ENCODE assay signal across 1 cellular context in the genomic region with DNA sequence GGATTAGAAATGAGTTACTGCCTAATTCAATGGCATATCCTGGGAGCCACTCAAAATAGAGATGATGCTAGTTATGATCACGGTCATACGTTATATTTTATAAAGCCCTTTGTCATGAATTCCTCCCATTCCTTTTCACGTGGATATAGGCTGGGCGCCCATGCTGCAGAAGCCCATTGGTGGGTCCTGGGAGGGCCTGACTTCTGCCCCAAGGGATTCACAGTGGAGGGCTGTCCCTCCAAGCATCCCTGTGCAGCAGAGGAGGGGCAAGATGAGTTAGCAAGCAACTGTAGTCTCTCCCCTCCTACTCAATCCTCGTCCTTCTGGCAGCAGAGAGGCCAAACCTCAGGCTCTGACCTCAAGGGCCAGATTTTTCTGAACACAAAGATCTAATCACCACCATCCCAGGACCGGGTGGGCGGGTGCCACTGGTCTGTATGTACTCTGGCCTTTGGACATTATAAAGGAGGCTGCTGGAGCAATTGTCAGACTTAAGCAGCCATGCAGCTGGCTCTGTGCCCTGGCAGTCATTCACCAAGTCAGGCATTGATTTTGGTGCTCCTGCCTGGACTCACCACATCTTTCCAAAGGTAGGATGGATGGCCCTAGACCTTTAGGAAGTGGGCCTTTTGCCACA.
TF ChIP-seq lines count a peak whose summit lies in the region.

No MANE protein-coding gene starts in this region.

TF ChIP-seq in GM23338, 12 proteins besides CTCF, POLR2A, EP300 and RAD21:
- TF ChIP-seq REST (IDR thresholded peaks at IDR 0.05; ENCODE audit: unreplicated experiment) (no peak), ZNF114 (CRISPR knock-in tag; IDR thresholded peaks at IDR 0.05) (no peak), STAT1 (IDR thresholded peaks at IDR 0.05; ENCODE audit: unreplicated experiment) (no peak)
